In genomic region chr10:35006836-35007235, GRCh38 we compare ENCODE assay signal across 26 cellular contexts.
DNase-seq lines count a peak whose midpoint lies in the region; ATAC-seq, FAIRE-seq and TF ChIP-seq lines count a peak whose summit lies in the region.
"Had no signal": no experiment of that assay in that cellular context is flagged by ENCODE, and none has a peak within 500 bp of the region (broad histone marks: within the 10 kb centered on the region; RNA-seq: fewer than 3 reads in every experiment).

No MANE protein-coding gene starts in this region.

- dilution Hi-C loops in keratinocyte (cut with MboI; ENCODE audit: extremely low pct_ligation_motif_present, low sequenced_read_pairs): no loop called here

- H3K9me3 Mint-ChIP-seq in activated T-helper 17 cell treated with anti-CD3 and anti-CD28 coated beads, Interleukin-2, amount 50 U/mL, for 72 hours: no peaks in the 10 kb centered on the region
- H3K9me3 Mint-ChIP-seq: activated CD4-positive, alpha-beta T cell treated with anti-CD3 and anti-CD28 coated beads, Interleukin-2, amount 10 ng/mL, durations not matched to agents 24 days and 14 days; activated naive CD4-positive, alpha-beta T cell treated with anti-CD3 and anti-CD28 coated beads, Interleukin-2, amount 10 ng/mL, durations not matched to agents 7 days and 5 days; CD8-positive, alpha-beta T cell had no signal

- no peak overlapping the region for H3K4me2 ChIP-seq in keratinocyte (ENCODE audit: control insufficient read depth, extremely low read depth, insufficient read depth, low read depth, low read length)
- H3K4me2 ChIP-seq: KMS-11 had no signal

- no peak overlapping the region for H3K4me3 Mint-ChIP-seq in activated T-helper 17 cell treated with anti-CD3 and anti-CD28 coated beads, Interleukin-2, amount 50 U/mL, for 72 hours
- H3K4me3 Mint-ChIP-seq: activated CD4-positive, alpha-beta T cell treated with anti-CD3 and anti-CD28 coated beads, Interleukin-2, amount 10 ng/mL, durations not matched to agents 24 days and 14 days; activated naive CD4-positive, alpha-beta T cell treated with anti-CD3 and anti-CD28 coated beads, Interleukin-2, amount 10 ng/mL, durations not matched to agents 7 days and 5 days; CD8-positive, alpha-beta T cell had no signal

- FAIRE-seq in keratinocyte (lab: Jason Lieb, UNC) (no peak), urothelium cell line (lab: Jason Lieb, UNC) (no peak)
- FAIRE-seq: H54, HTR-8/SVneo had no signal

- H3K36me3 ChIP-seq in RWPE2 (ENCODE audit: low read depth) (peaks cover 29% of the 10 kb centered on the region), keratinocyte (ENCODE audit: control insufficient read depth in 2 of 2, extremely low read depth in 1 of 2, insufficient read depth in 2 of 2, low read length in 2 of 2) (peaks cover 3 to 9% of the 10 kb centered on the region in 2 experiments)

- no peak overlapping the region for H3K4me3 ChIP-seq in RWPE2 (ENCODE audit: severe bottlenecking)
- H3K4me3 ChIP-seq in epithelial cell of esophagus (ENCODE audit: low read length): no peak overlapping the region
- H3K4me3 ChIP-seq in keratinocyte (ENCODE audit: control insufficient read depth in 2 of 3, extremely low read depth in 1 of 3, insufficient read depth in 2 of 3, low read depth in 1 of 3, low read length in 3 of 3): no peak overlapping the region
- H3K4me3 ChIP-seq: lung, right lobe of liver, thyroid gland had no signal

- H2AFZ ChIP-seq in keratinocyte (ENCODE audit: control insufficient read depth, low read length): no peak overlapping the region

- H3K9me3 ChIP-seq in RWPE2 (ENCODE audit: severe bottlenecking): no peaks in the 10 kb centered on the region
- H3K9me3 ChIP-seq in keratinocyte (ENCODE audit: control insufficient read depth, low read depth, low read length): no peaks in the 10 kb centered on the region
- H3K9me3 ChIP-seq: right lobe of liver, thyroid gland had no signal

- TF ChIP-seq CTCF in RWPE2 (IDR thresholded peaks at IDR 0.05; ENCODE audit: poor library complexity, severe bottlenecking) (no peak), epithelial cell of esophagus (IDR thresholded peaks at IDR 0.05; ENCODE audit: insufficient read depth, low read depth, low read length, missing control alignments) (no peak), keratinocyte (optimal IDR thresholded peaks at IDR 0.05 in 1 of 3, IDR thresholded peaks at IDR 0.05 in 1 of 3, conservative IDR thresholded peaks at IDR 0.05 in 1 of 3; ENCODE audit: extremely low read depth in 1 of 3, insufficient read depth in 2 of 3, low read length in 3 of 3) (no peak)

- H3K4me1 Mint-ChIP-seq in activated T-helper 17 cell treated with anti-CD3 and anti-CD28 coated beads, Interleukin-2, amount 50 U/mL, for 72 hours: no peaks in the 10 kb centered on the region

- H3K27ac ChIP-seq in RWPE2 (ENCODE audit: poor library complexity, severe bottlenecking) (peak overlapping the region; percentile 98), keratinocyte (ENCODE audit: control insufficient read depth, insufficient read depth, low read length) (peak overlapping the region; percentile 54)
- H3K27ac ChIP-seq: KMS-11, right lobe of liver, thyroid gland had no signal

- H3K9ac ChIP-seq in keratinocyte (ENCODE audit: control insufficient read depth, extremely low read depth, insufficient read depth, low read length): no peak overlapping the region
- H3K9ac ChIP-seq: KMS-11 had no signal

- H3K36me3 Mint-ChIP-seq in activated T-helper 17 cell treated with anti-CD3 and anti-CD28 coated beads, Interleukin-2, amount 50 U/mL, for 72 hours (ENCODE audit: low read depth): peaks cover 25% of the 10 kb centered on the region

- no peak overlapping the region for H3K27ac Mint-ChIP-seq in activated T-helper 17 cell treated with anti-CD3 and anti-CD28 coated beads, Interleukin-2, amount 50 U/mL, for 72 hours
- H3K27ac Mint-ChIP-seq: activated CD4-positive, alpha-beta T cell treated with anti-CD3 and anti-CD28 coated beads, Interleukin-2, amount 10 ng/mL, durations not matched to agents 24 days and 14 days; activated naive CD4-positive, alpha-beta T cell treated with anti-CD3 and anti-CD28 coated beads, Interleukin-2, amount 10 ng/mL, durations not matched to agents 7 days and 5 days; CD8-positive, alpha-beta T cell had no signal

- H4K20me1 ChIP-seq in keratinocyte (ENCODE audit: control insufficient read depth, extremely low read depth, insufficient read depth, low read length): no peaks in the 10 kb centered on the region

- ATAC-seq in RWPE2 (ENCODE audit: low read depth) (no peak), GM18907 (IDR thresholded peaks at IDR 0.05; ENCODE audit: unreplicated experiment) (no peak)
- ATAC-seq in activated T-helper 17 cell treated with anti-CD3 and anti-CD28 coated beads, Interleukin-2, amount 50 U/mL, for 72 hours (replicated peaks): no peak
- ATAC-seq: CD8-positive, alpha-beta T cell; right lobe of liver; stimulated activated naive CD8-positive, alpha-beta T cell treated with anti-CD3 and anti-CD28 coated beads, Interleukin-15, Interleukin-2, amounts not matched to agents 100 U/mL and 50 U/mL, for 24 hours had no signal

- no peaks in the 10 kb centered on the region for H3K9me1 ChIP-seq in keratinocyte (ENCODE audit: control insufficient read depth, extremely low read depth, insufficient read depth, low read length)

- no peaks in the 10 kb centered on the region for H3K79me2 ChIP-seq in keratinocyte (ENCODE audit: control insufficient read depth, insufficient read depth, low read length)

- H3K4me1 ChIP-seq in RWPE2 (ENCODE audit: insufficient read depth, poor library complexity, severe bottlenecking): peaks cover 36% of the 10 kb centered on the region
- H3K4me1 ChIP-seq in keratinocyte (ENCODE audit: control insufficient read depth, extremely low read depth, insufficient read depth, low read length): peaks cover 35% of the 10 kb centered on the region
- H3K4me1 ChIP-seq: right lobe of liver, thyroid gland had no signal

- no peaks in the 10 kb centered on the region for H3K27me3 ChIP-seq in RWPE2 (ENCODE audit: insufficient read depth, poor library complexity, severe bottlenecking)
- no peaks in the 10 kb centered on the region for H3K27me3 ChIP-seq in keratinocyte (ENCODE audit: control insufficient read depth, extremely low read depth, insufficient read depth, low read length)
- H3K27me3 ChIP-seq: right lobe of liver, thyroid gland had no signal

- peak; percentile 67 for DNase-seq in EL
- DNase-seq in RWPE2 (ENCODE audit: low spot score): no peak
- DNase-seq in epithelial cell of esophagus (ENCODE audit: low read depth): peak; percentile 49
- no peak for DNase-seq in keratinocyte (ENCODE audit: low read depth, low spot score)
- DNase-seq in urothelium cell line (ENCODE audit: low spot score): no peak
- DNase-seq in NCI-H446 (lab: John Stamatoyannopoulos, UW): no peak
- DNase-seq: activated CD4-positive, alpha-beta T cell treated with anti-CD3 and anti-CD28 coated beads, Interleukin-2, amount 10 ng/mL, durations not matched to agents 24 days and 14 days; activated naive CD4-positive, alpha-beta T cell treated with anti-CD3 and anti-CD28 coated beads, Interleukin-2, amount 10 ng/mL, durations not matched to agents 7 days and 5 days; activated T-cell treated with anti-CD3 and anti-CD28 coated beads, Interleukin-2, amount 50 U/mL, for 48 hours; anterior cingulate cortex; CD8-positive, alpha-beta T cell; DMS153; erythroblast; kidney glomerular epithelial cell; NCI-H146; NCI-H510A treated with DMSO at 0.1 percent for 48 hours; right lobe of liver; stimulated activated CD4-positive, alpha-beta T cell treated with anti-CD3 and anti-CD28 coated beads, Interleukin-15, amount 100 ng/mL, for 24 hours; stimulated activated naive CD8-positive, alpha-beta T cell treated with anti-CD3 and anti-CD28 coated beads, Interleukin-15, Interleukin-2, amounts not matched to agents 100 U/mL and 50 U/mL, for 24 hours; thyroid gland had no signal

- H3K27me3 Mint-ChIP-seq in activated T-helper 17 cell treated with anti-CD3 and anti-CD28 coated beads, Interleukin-2, amount 50 U/mL, for 72 hours: no peaks in the 10 kb centered on the region
- H3K27me3 Mint-ChIP-seq: activated CD4-positive, alpha-beta T cell treated with anti-CD3 and anti-CD28 coated beads, Interleukin-2, amount 10 ng/mL, durations not matched to agents 24 days and 14 days; activated naive CD4-positive, alpha-beta T cell treated with anti-CD3 and anti-CD28 coated beads, Interleukin-2, amount 10 ng/mL, durations not matched to agents 7 days and 5 days had no signal

Comparison
In these comparisons a context has a peak if more than half of its experiments do, and no peak if none do; other contexts are left out.
1. DNase-seq: peak in EL (single experiment) and epithelial cell of esophagus (single experiment); none in RWPE2 (single experiment), keratinocyte (single experiment), urothelium cell line (single experiment) and NCI-H446 (0 of 2).